In the genomic region with DNA sequence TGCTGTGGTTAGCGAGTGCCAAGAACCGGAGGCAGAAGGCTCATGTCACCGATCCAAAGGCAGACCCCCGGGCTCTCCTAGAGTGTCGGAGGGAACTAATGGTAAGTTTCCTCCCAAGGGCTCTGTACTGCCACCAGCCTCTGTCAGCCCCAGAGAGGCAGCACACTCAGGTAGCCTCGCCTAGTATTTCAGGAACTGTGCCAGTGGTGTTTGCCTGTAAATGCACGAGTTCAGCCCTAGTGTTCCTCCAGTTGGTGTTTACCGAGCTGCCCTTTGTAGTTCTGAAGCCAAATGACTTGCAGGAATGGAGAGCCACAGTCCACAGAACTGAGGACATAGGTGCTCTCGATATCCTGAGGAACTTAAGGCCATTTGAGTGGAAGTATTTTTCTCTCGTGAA, we compare ENCODE assay signal across 25 cellular contexts.
DNase-seq lines count a peak whose midpoint lies in the region; ATAC-seq and TF ChIP-seq lines count a peak whose summit lies in the region.
"Had no signal": no experiment of that assay in that cellular context is flagged by ENCODE, and none has a peak within 500 bp of the region (broad histone marks: within the 10 kb centered on the region; RNA-seq: fewer than 3 reads in every experiment).

No MANE protein-coding gene starts in this region.

- no peaks in the 10 kb centered on the region for H3K9me3 Mint-ChIP-seq in GM23338
- H3K9me3 Mint-ChIP-seq: activated naive CD8-positive, alpha-beta T cell treated with anti-CD3 and anti-CD28 coated beads, Interleukin-2, amount 10 ng/mL, durations not matched to agents 7 days and 5 days; CD4-positive, alpha-beta T cell had no signal

- H3K4me1 Mint-ChIP-seq in GM23338: no peaks in the 10 kb centered on the region

- no peaks in the 10 kb centered on the region for H3K9me3 ChIP-seq in BLaER1 treated with 17β-estradiol and CSF1 and Interleukin-3, amounts not matched to agents 10 nM and 100 nM (replicated peaks in 1 of 11)
- no peaks in the 10 kb centered on the region for H3K9me3 ChIP-seq in body of pancreas
- H3K9me3 ChIP-seq in psoas muscle: no peaks in the 10 kb centered on the region
- H3K9me3 ChIP-seq: lower lobe of right lung, neutrophil, tibial artery had no signal

- 58 to 75% methylated on average over 6 to 10 of the region's 10 CpGs for WGBS in body of pancreas, 2 donors
- 44 to 63% (median 52%) methylated on average over 10 of the region's 10 CpGs for WGBS in psoas muscle, 3 donors

- H3K79me2 ChIP-seq in GM23338 (replicated peaks; ENCODE audit: insufficient read depth): no peaks in the 10 kb centered on the region

- H3K36me3 ChIP-seq in BLaER1 treated with 17β-estradiol and CSF1 and Interleukin-3, amounts not matched to agents 10 nM and 100 nM: peaks cover under 1 to 70% (median 21%) of the 10 kb centered on the region in 11 experiments; a peak in 15 of 22 replicates
- peaks cover 31% of the 10 kb centered on the region for H3K36me3 ChIP-seq in GM23338 (ENCODE audit: insufficient read depth)
- H3K36me3 ChIP-seq in body of pancreas (replicated peaks in 1 of 2; ENCODE audit: insufficient read depth in 1 of 2, low read depth in 2 of 2): peaks cover 13 to 17% of the 10 kb centered on the region in 2 donors
- peaks cover 6 to 100% of the 10 kb centered on the region in 2 donors for H3K36me3 ChIP-seq in psoas muscle (ENCODE audit: insufficient read depth in 1 of 2, low read depth in 1 of 2)

- peak overlapping the region in 3 of 11 experiments; percentile 30 to 66 (median 45); a peak in 3 of 22 replicates for H3K27ac ChIP-seq in BLaER1 treated with 17β-estradiol and CSF1 and Interleukin-3, amounts not matched to agents 10 nM and 100 nM
- H3K27ac ChIP-seq in GM23338 (ENCODE audit: low read depth): no peak overlapping the region
- H3K27ac ChIP-seq in body of pancreas: no peak overlapping the region
- peak overlapping the region; percentile 90 for H3K27ac ChIP-seq in psoas muscle
- H3K27ac ChIP-seq: lower lobe of right lung, neutrophil, tibial artery had no signal

- H3K4me3 ChIP-seq in BLaER1 treated with 17β-estradiol and CSF1 and Interleukin-3, amounts not matched to agents 10 nM and 100 nM: no peak overlapping the region
- H3K4me3 ChIP-seq in GM23338 (no peak overlapping the region), body of pancreas (no peak overlapping the region), psoas muscle (peak overlapping the region; percentile 13)
- H3K4me3 ChIP-seq: lower lobe of right lung, tibial artery had no signal

- TF ChIP-seq CTCF in GM23338 (conservative IDR thresholded peaks at IDR 0.05; ENCODE audit: low read depth in 2 of 2) (no peak), body of pancreas (IDR thresholded peaks at IDR 0.05) (no peak), psoas muscle (IDR thresholded peaks at IDR 0.05) (no peak)

- intact Hi-C loops in body of pancreas (cut with DNase I) (no loop called here), psoas muscle (cut with DNase I) (no loop called here)

- H3F3A ChIP-seq in GM23338 (replicated peaks; ENCODE audit: low read depth): 0 out of 2 replicates have a peak, but pooled peaks cover 2% of the 10 kb centered on the region

- ATAC-seq in GM23338 (no peak), body of pancreas (no peak), psoas muscle (peak in 3 of 4 donors; percentile 19 to 24 (median 23))

- peaks cover 0 to 14% (median 0%) of the 10 kb centered on the region in 11 experiments; a peak in 1 of 22 replicates for H4K20me1 ChIP-seq in BLaER1 treated with 17β-estradiol and CSF1 and Interleukin-3, amounts not matched to agents 10 nM and 100 nM
- no peaks in the 10 kb centered on the region; the same call in 1 of the 2 replicates for H4K20me1 ChIP-seq in GM23338 (replicated peaks; ENCODE audit: insufficient read depth)

- peak overlapping the region; percentile 22 to 89 (median 72); a peak in 21 of 22 replicates for H3K4me2 ChIP-seq in BLaER1 treated with 17β-estradiol and CSF1 and Interleukin-3, amounts not matched to agents 10 nM and 100 nM
- H3K4me2 ChIP-seq in GM23338: no peak overlapping the region

- no peak for TF ChIP-seq POLR2A in body of pancreas (IDR thresholded peaks at IDR 0.05)

- H3K4me1 ChIP-seq in BLaER1 treated with 17β-estradiol and CSF1 and Interleukin-3, amounts not matched to agents 10 nM and 100 nM: peaks cover 16 to 77% (median 68%) of the 10 kb centered on the region in 10 experiments
- no peaks in the 10 kb centered on the region for H3K4me1 ChIP-seq in GM23338 (ENCODE audit: insufficient read depth)
- peaks cover 66% of the 10 kb centered on the region for H3K4me1 ChIP-seq in body of pancreas
- peaks cover 67% of the 10 kb centered on the region for H3K4me1 ChIP-seq in psoas muscle
- H3K4me1 ChIP-seq: tibial artery had no signal

- no peaks in the 10 kb centered on the region for H3K27me3 Mint-ChIP-seq in GM23338 (ENCODE audit: insufficient read depth, low read depth, poor library complexity)
- H3K27me3 Mint-ChIP-seq: activated naive CD8-positive, alpha-beta T cell treated with anti-CD3 and anti-CD28 coated beads, Interleukin-2, amount 10 ng/mL, durations not matched to agents 7 days and 5 days; CD4-positive, alpha-beta T cell had no signal

- peak overlapping the region; percentile 16; the same call in 1 of the 2 replicates for H3K27ac Mint-ChIP-seq in GM23338
- H3K27ac Mint-ChIP-seq: activated naive CD8-positive, alpha-beta T cell treated with anti-CD3 and anti-CD28 coated beads, Interleukin-2, amount 10 ng/mL, durations not matched to agents 7 days and 5 days; CD4-positive, alpha-beta T cell had no signal

- no peak overlapping the region for H2AFZ ChIP-seq in GM23338

- no peak overlapping the region for H3K4me3 Mint-ChIP-seq in GM23338
- H3K4me3 Mint-ChIP-seq: activated naive CD8-positive, alpha-beta T cell treated with anti-CD3 and anti-CD28 coated beads, Interleukin-2, amount 10 ng/mL, durations not matched to agents 7 days and 5 days; CD4-positive, alpha-beta T cell had no signal

- H3K27me3 ChIP-seq in BLaER1 treated with 17β-estradiol and CSF1 and Interleukin-3, amounts not matched to agents 10 nM and 100 nM: peaks cover 0 to 4% (median 0%) of the 10 kb centered on the region in 11 experiments; a peak in 1 of 22 replicates
- no peaks in the 10 kb centered on the region for H3K27me3 ChIP-seq in GM23338 (ENCODE audit: insufficient read depth)
- no peaks in the 10 kb centered on the region for H3K27me3 ChIP-seq in body of pancreas
- H3K27me3 ChIP-seq in psoas muscle (ENCODE audit: insufficient read depth in 3 of 3, low read length in 2 of 3): no peaks in the 10 kb centered on the region
- H3K27me3 ChIP-seq: tibial artery had no signal

- H3K9ac ChIP-seq in BLaER1 treated with 17β-estradiol and CSF1 and Interleukin-3, amounts not matched to agents 10 nM and 100 nM: no peak overlapping the region

- H3K36me3 Mint-ChIP-seq in GM23338 (ENCODE audit: low read depth): peaks cover 66% of the 10 kb centered on the region

- no peaks in the 10 kb centered on the region for H3K9me2 ChIP-seq in GM23338 (ENCODE audit: insufficient read depth)

- no peak for DNase-seq in GM23338 (ENCODE audit: low spot score)
- DNase-seq in body of pancreas: peak in 3 of 4 donors; percentile 40 to 54 (median 52)
- DNase-seq in psoas muscle: no peak
- DNase-seq in NCI-H2029 (lab: John Stamatoyannopoulos, UW): no peak
- DNase-seq in LoVo (ENCODE audit: low spot score): no peak
- DNase-seq in anterior cingulate cortex (lab: John Stamatoyannopoulos, UW): no peak
- DNase-seq in globus pallidus (ENCODE audit: low spot score): no peak
- DNase-seq: activated CD4-positive, alpha-beta T cell treated with anti-CD3 and anti-CD28 coated beads, Interleukin-2, amount 50 U/mL, for 48 hours; activated CD4-positive, CD25-positive, alpha-beta regulatory T cell; activated CD8-positive, alpha-beta memory T cell treated with anti-CD3 and anti-CD28 coated beads, Interleukin-2, amount 50 U/mL, for 48 hours; activated effector memory CD4-positive, alpha-beta T cell treated with Interleukin-2 at 50 U/mL for 16 hours; activated naive CD8-positive, alpha-beta T cell treated with anti-CD3 and anti-CD28 coated beads, Interleukin-2, amount 10 ng/mL, durations not matched to agents 7 days and 5 days; CD4-positive, alpha-beta T cell; effector CD8-positive, alpha-beta T cell; foreskin fibroblast; hypothalamus; lower lobe of right lung; NCI-H1417 treated with DMSO at 0.1 percent for 48 hours; NCI-H82; SHP77; stimulated activated CD4-positive, alpha-beta T cell treated with anti-CD3 and anti-CD28 coated beads, Interleukin-2, amount 100 ng/mL, for 48 hours; stimulated activated naive CD4-positive, alpha-beta T cell treated with Interleukin-2 at 50 U/mL for 16 hours; tibial artery had no signal

TF ChIP-seq in GM23338, 12 proteins besides CTCF, POLR2A, EP300 and RAD21 (continues in another document):
- no peak for TF ChIP-seq REST (IDR thresholded peaks at IDR 0.05; ENCODE audit: unreplicated experiment)

Comparison
In these comparisons a context has a peak if more than half of its experiments do, and no peak if none do; other contexts are left out.
1. ATAC-seq: peak in psoas muscle (3 of 4); none in GM23338 (single experiment) and body of pancreas (single experiment).
2. DNase-seq: peak in body of pancreas (3 of 4); none in GM23338 (single experiment), psoas muscle (0 of 2), NCI-H2029 (single experiment), LoVo (single experiment), anterior cingulate cortex (0 of 58) and globus pallidus (single experiment).